ENCODE assay signal across 19 cellular contexts in the genomic region with DNA sequence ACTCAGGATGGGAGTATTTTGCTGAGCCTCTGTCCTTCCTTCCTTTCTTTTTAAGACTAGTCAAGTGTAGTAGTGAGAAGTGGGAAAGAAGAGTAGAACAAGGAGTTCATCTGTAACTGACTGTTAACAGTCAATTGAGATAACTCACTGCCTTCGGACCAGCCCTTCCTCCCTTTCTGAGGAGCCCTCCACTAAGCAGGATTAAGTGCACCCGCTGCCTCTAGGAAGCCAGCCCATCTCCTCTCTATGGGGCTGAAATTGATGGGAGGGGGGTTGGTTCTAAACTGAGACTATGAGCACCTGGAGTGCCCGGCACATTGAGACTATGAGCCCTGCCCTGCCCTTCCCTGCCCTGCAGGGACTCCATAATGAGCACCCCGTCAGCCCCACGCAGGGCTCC.
DNase-seq lines count a peak whose midpoint lies in the region; ATAC-seq, FAIRE-seq and TF ChIP-seq lines count a peak whose summit lies in the region.
"Had no signal": no experiment of that assay in that cellular context is flagged by ENCODE, and none has a peak within 500 bp of the region (broad histone marks: within the 10 kb centered on the region; RNA-seq: fewer than 3 reads in every experiment).

No MANE protein-coding gene starts in this region.

- in situ Hi-C loops in HepG2 (cut with HindIII; ENCODE audit: extremely low pct_ligation_motif_present, low pct_unique_long_range_greater_than_20kb) = no loop called here

- no peaks in the 10 kb centered on the region for H3K9me3 ChIP-seq in BLaER1
- H3K9me3 ChIP-seq in HepG2 (ENCODE audit: low read length) = no peaks in the 10 kb centered on the region
- H3K9me3 ChIP-seq in esophagus squamous epithelium = no peaks in the 10 kb centered on the region
- H3K9me3 ChIP-seq: HAP-1, SJSA1 had no signal

- WGBS in HepG2 (ENCODE audit: low lambda C conversion rate) = 69% methylated on average over 2 of the region's 5 CpGs
- WGBS in esophagus squamous epithelium, 2 donors = 44 to 63% methylated on average over 1 to 5 of the region's 5 CpGs

- POLR2A ChIA-PET in WTC11 (lab: Charles Lee) (no interaction called here), HepG2 (lab: Yijun Ruan, JAX) (no interaction called here)

- H3K4me2 ChIP-seq in BLaER1 (peak overlapping the region; percentile 87), HepG2 (ENCODE audit: low read depth, low read length) (no peak overlapping the region)

- no peak for TF ChIP-seq POLR2A in HepG2 (IDR thresholded peaks at IDR 0.05; ENCODE audit: insufficient read depth in 1 of 2, low read depth in 2 of 2, low read length in 2 of 2)
- no peak for TF ChIP-seq POLR2A in esophagus squamous epithelium (IDR thresholded peaks at IDR 0.05)

- H3K27ac ChIP-seq in BLaER1 = peak overlapping the region; percentile 40; the same call in 1 of the 2 replicates
- H3K27ac ChIP-seq in HepG2 (ENCODE audit: extremely low read length, insufficient read depth, low read length) = no peak overlapping the region
- H3K27ac ChIP-seq in esophagus squamous epithelium = no peak overlapping the region
- H3K27ac ChIP-seq: HL-60, SJSA1 had no signal

- intact Hi-C loops in HepG2 (cut with micrococcal nuclease; ENCODE audit: unreplicated experiment) = loop anchor here (10.0 kb wide), 1 partner anchor 59 kb away; no protein-coding TSS in a partner anchor
- intact Hi-C loops in esophagus squamous epithelium (cut with DNase I) = no loop called here

- BruUV-seq in HepG2 (replicated peaks; lab: Mats Ljungman, UMichigan) = no TSS peak

- CTCF ChIA-PET in WTC11 (lab: Charles Lee) = interaction anchor here (1.2 kb wide), 1 partner anchor 109 kb away, joined by 5 read pairs; no protein-coding TSS in a partner anchor
- CTCF ChIA-PET in HepG2 (lab: Yijun Ruan, JAX; ENCODE audit: low intra/inter-chr PET ratio, low total read pairs) = interaction anchor here (1.7 kb wide), 1 partner anchor 46 kb away, joined by 7 read pairs; no protein-coding TSS in a partner anchor

- peak overlapping the region; percentile 31 for H3K4me3 Mint-ChIP-seq in WTC11
- H3K4me3 Mint-ChIP-seq: CD14-positive monocyte had no signal

- peak; percentile 6; the same call in 1 of the 2 replicates for ATAC-seq in WTC11
- no peak for ATAC-seq in HepG2
- no peak for ATAC-seq in GM19328 (IDR thresholded peaks at IDR 0.05; ENCODE audit: unreplicated experiment)

- H3K27me3 ChIP-seq in BLaER1 (no peaks in the 10 kb centered on the region), H7 (ENCODE audit: control insufficient read depth, insufficient read depth, low read length) (0 out of 2 replicates have a peak, but pooled peaks cover 2% of the 10 kb centered on the region), HepG2 (ENCODE audit: control insufficient read depth in 1 of 2, insufficient read depth in 2 of 2, low read length in 2 of 2) (no peaks in the 10 kb centered on the region), esophagus squamous epithelium (peaks cover 0 to 56% (median 0%) of the 10 kb centered on the region in 4 donors)
- H3K27me3 ChIP-seq: SJSA1 had no signal

- FAIRE-seq in HepG2 (lab: Jason Lieb, UNC) = no peak
- FAIRE-seq: HTR-8/SVneo had no signal

- no peak overlapping the region; the same call in 1 of the 2 replicates for H3K4me3 ChIP-seq in BLaER1
- H3K4me3 ChIP-seq in H7 (ENCODE audit: insufficient read depth, low read depth, low read length) = no peak overlapping the region
- H3K4me3 ChIP-seq in HepG2 (replicated peaks in 1 of 3; ENCODE audit: insufficient read depth in 1 of 3, low read depth in 2 of 3, low read length in 3 of 3) = no peak overlapping the region
- no peak overlapping the region for H3K4me3 ChIP-seq in esophagus squamous epithelium
- H3K4me3 ChIP-seq: HAP-1, SJSA1 had no signal

- H3K4me1 ChIP-seq in BLaER1 (peaks cover 76% of the 10 kb centered on the region), HepG2 (ENCODE audit: insufficient read depth, low read length) (peaks cover 67% of the 10 kb centered on the region), esophagus squamous epithelium (no peaks in the 10 kb centered on the region)
- H3K4me1 ChIP-seq: HAP-1 had no signal

- H3K36me3 ChIP-seq in BLaER1 (no peaks in the 10 kb centered on the region), H7 (replicated peaks; ENCODE audit: control insufficient read depth, insufficient read depth, low read length) (no peaks in the 10 kb centered on the region), HepG2 (replicated peaks in 1 of 2; ENCODE audit: control insufficient read depth in 1 of 2, insufficient read depth in 2 of 2, low read length in 2 of 2) (no peaks in the 10 kb centered on the region), esophagus squamous epithelium (no peaks in the 10 kb centered on the region)
- H3K36me3 ChIP-seq: HAP-1, SJSA1 had no signal

- H3K27ac Mint-ChIP-seq in WTC11 = peak overlapping the region; percentile 22; the same call in 1 of the 2 replicates

- no peak for TF ChIP-seq RAD21 in HepG2 (CRISPR knock-in tag; IDR thresholded peaks at IDR 0.05)

- H4K20me1 ChIP-seq in BLaER1 = no peaks in the 10 kb centered on the region
- no peaks in the 10 kb centered on the region for H4K20me1 ChIP-seq in HepG2 (ENCODE audit: insufficient read depth, low read length)

- H2AFZ ChIP-seq in HepG2 (ENCODE audit: low read length) = no peak overlapping the region

- TF ChIP-seq EP300 in HepG2 (IDR thresholded peaks at IDR 0.05; ENCODE audit: low read depth in 2 of 2, low read length in 2 of 2) = no peak
- TF ChIP-seq EP300 in HepG2 (CRISPR knock-in tag; IDR thresholded peaks at IDR 0.05; ENCODE audit: borderline replicate concordance) = no peak

- no peaks in the 10 kb centered on the region for H3K9me3 Mint-ChIP-seq in WTC11
- H3K9me3 Mint-ChIP-seq: CD14-positive monocyte had no signal

- H3K27me3 Mint-ChIP-seq in WTC11 (ENCODE audit: low read depth) = peaks cover 4% of the 10 kb centered on the region; the same call in 1 of the 2 replicates

- H3K79me2 ChIP-seq in HepG2 (ENCODE audit: insufficient read depth, low read length) = no peaks in the 10 kb centered on the region

- DNase-seq in H7 (peak; percentile 64), WTC11 (ENCODE audit: low spot score) (no peak), HepG2 (ENCODE audit: low spot score) (no peak), esophagus squamous epithelium (lab: John Stamatoyannopoulos, UW) (no peak), OCI-M2 (lab: John Stamatoyannopoulos, UW; ENCODE audit: unreplicated experiment) (no peak)
- DNase-seq: COR-L47, DMS153, EL, KBM-7, MV-4-11, NCI-H1417, NCI-H187 treated with DMSO at 0.1 percent for 48 hours had no signal

- peak overlapping the region; percentile 27; the same call in 1 of the 2 replicates for H3K9ac ChIP-seq in BLaER1
- H3K9ac ChIP-seq in HepG2 (ENCODE audit: insufficient read depth, low read depth, low read length) = no peak overlapping the region

- no peaks in the 10 kb centered on the region for H3K36me3 Mint-ChIP-seq in WTC11
- H3K36me3 Mint-ChIP-seq: CD14-positive monocyte had no signal

- peaks cover 42% of the 10 kb centered on the region for H3K4me1 Mint-ChIP-seq in WTC11

- TF ChIP-seq CTCF in WTC11 (IDR thresholded peaks at IDR 0.05) (no peak), HepG2 (CRISPR knock-in tag; IDR thresholded peaks at IDR 0.05) (no peak), esophagus squamous epithelium (IDR thresholded peaks at IDR 0.05) (no peak)

TF ChIP-seq in WTC11, 78 proteins besides CTCF, POLR2A, EP300 and RAD21 (continues in another document):
- TF ChIP-seq SP1 (CRISPR knock-in tag; conservative IDR thresholded peaks at IDR 0.05) = no peak
- TF ChIP-seq, protein P1, sequence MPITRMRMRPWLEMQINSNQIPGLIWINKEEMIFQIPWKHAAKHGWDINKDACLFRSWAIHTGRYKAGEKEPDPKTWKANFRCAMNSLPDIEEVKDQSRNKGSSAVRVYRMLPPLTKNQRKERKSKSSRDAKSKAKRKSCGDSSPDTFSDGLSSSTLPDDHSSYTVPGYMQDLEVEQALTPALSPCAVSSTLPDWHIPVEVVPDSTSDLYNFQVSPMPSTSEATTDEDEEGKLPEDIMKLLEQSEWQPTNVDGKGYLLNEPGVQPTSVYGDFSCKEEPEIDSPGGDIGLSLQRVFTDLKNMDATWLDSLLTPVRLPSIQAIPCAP (CRISPR knock-in tag; IDR thresholded peaks at IDR 0.05) = no peak

TF ChIP-seq in HepG2, 621 proteins besides CTCF, POLR2A, EP300 and RAD21:
- no peak for TF ChIP-seq MATR3 (CRISPR knock-in tag; IDR thresholded peaks at IDR 0.05)
- TF ChIP-seq, protein P2, sequence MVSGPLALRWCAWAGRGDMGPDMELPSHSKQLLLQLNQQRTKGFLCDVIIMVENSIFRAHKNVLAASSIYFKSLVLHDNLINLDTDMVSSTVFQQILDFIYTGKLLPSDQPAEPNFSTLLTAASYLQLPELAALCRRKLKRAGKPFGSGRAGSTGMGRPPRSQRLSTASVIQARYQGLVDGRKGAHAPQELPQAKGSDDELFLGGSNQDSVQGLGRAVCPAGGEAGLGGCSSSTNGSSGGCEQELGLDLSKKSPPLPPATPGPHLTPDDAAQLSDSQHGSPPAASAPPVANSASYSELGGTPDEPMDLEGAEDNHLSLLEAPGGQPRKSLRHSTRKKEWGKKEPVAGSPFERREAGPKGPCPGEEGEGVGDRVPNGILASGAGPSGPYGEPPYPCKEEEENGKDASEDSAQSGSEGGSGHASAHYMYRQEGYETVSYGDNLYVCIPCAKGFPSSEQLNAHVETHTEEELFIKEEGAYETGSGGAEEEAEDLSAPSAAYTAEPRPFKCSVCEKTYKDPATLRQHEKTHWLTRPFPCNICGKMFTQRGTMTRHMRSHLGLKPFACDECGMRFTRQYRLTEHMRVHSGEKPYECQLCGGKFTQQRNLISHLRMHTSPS (CRISPR knock-in tag; IDR thresholded peaks at IDR 0.05; ENCODE audit: low read depth) = no peak
- no peak for TF ChIP-seq POLR2AphosphoS5 (IDR thresholded peaks at IDR 0.05; ENCODE audit: low read depth, low read length)
- no peak for TF ChIP-seq ZNF234 (CRISPR knock-in tag; conservative IDR thresholded peaks at IDR 0.05)
- 0 out of 2 replicates have a peak, but pooled peaks have one; percentile 6 for TF ChIP-seq GABPB1 (CRISPR knock-in tag; IDR thresholded peaks at IDR 0.05)
- TF ChIP-seq MEIS1 (CRISPR knock-in tag; IDR thresholded peaks at IDR 0.05; ENCODE audit: borderline replicate concordance) = no peak
- TF ChIP-seq SIX1 (CRISPR knock-in tag; IDR thresholded peaks at IDR 0.05; ENCODE audit: borderline replicate concordance) = no peak
